Comparison of ENCODE assay signal across 24 cellular contexts in the genomic region with DNA sequence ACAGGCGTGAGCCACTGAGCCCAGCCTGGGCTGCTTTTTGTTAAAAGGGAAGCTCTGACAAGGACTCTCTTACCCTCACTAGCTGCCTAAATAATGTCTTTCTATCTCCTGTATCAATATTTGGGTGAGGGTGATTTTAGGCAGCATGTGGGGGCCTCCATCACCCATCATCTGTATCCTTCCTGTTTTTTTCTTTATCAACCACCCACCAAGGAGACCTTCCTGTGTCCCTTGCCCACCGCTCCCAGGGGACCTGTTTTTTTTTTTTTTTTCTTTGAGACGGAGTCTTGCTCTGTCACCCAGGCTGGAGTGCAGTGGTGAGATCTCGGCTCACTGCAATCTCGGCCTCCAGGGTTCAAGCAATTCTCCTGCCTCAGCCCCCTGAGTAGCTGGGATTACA. TPM values are rescaled to one million over a fixed set of nuclear protein-coding genes. Genes with fewer than 3 reads are reported as not detected.
"Had no signal": no experiment of that assay in that cellular context is flagged by ENCODE, and none has a peak within 500 bp of the region (broad histone marks: within the 10 kb centered on the region; RNA-seq: fewer than 3 reads in every experiment).

No MANE protein-coding gene starts in this region.

- H3K9me3 Mint-ChIP-seq: activated CD4-positive, alpha-beta memory T cell treated with anti-CD3 and anti-CD28 coated beads, Interleukin-2, amount 10 ng/mL, durations not matched to agents 7 days and 5 days; mesothelial cell of epicardium; nephron progenitor cell had no signal

- H3K9me3 ChIP-seq: adrenal gland, breast epithelium, lower lobe of right lung, stomach, vagina had no signal

- H3K27me3 ChIP-seq: adrenal gland, breast epithelium, stomach, vagina had no signal

- DNase-seq: activated CD4-positive, alpha-beta memory T cell treated with anti-CD3 and anti-CD28 coated beads, Interleukin-2, amount 10 ng/mL, durations not matched to agents 7 days and 5 days; activated CD4-positive, alpha-beta T cell treated with anti-CD3 and anti-CD28 coated beads for 4 hours; activated CD8-positive, alpha-beta memory T cell treated with anti-CD3 and anti-CD28 coated beads, Interleukin-2, amount 50 U/mL, for 4 hours; activated effector memory CD4-positive, alpha-beta T cell treated with anti-CD3 and anti-CD28 coated beads, Interleukin-2, amount 50 U/mL, for 16 hours; activated naive CD4-positive, alpha-beta T cell treated with anti-CD3 and anti-CD28 coated beads, Interleukin-2, amount 50 U/mL, for 16 hours; adrenal gland; erythroblast; head of caudate nucleus; lower lobe of right lung; nephron progenitor cell; nucleus accumbens; retina; stimulated activated CD4-positive, alpha-beta T cell treated with anti-CD3 and anti-CD28 coated beads, Interleukin-1b, Interleukin-23, amount 100 ng/mL, for 48 hours; stimulated activated CD8-positive, alpha-beta memory T cell treated with anti-CD3 and anti-CD28 coated beads, Interleukin-4, amount 100 ng/mL, for 48 hours; stomach; T-helper 2 cell; trophoblast cell had no signal

- H3K36me3 ChIP-seq: adrenal gland, breast epithelium, lower lobe of right lung, stomach, vagina had no signal

- H3K4me1 ChIP-seq: breast epithelium had no signal

- H3K4me3 ChIP-seq: adrenal gland, breast epithelium, coronary artery, lower lobe of right lung, stomach, vagina had no signal

- H3K27ac ChIP-seq: adrenal gland, breast epithelium, coronary artery, lower lobe of right lung, stomach, vagina had no signal

- H3K27ac Mint-ChIP-seq: activated CD4-positive, alpha-beta memory T cell treated with anti-CD3 and anti-CD28 coated beads, Interleukin-2, amount 10 ng/mL, durations not matched to agents 7 days and 5 days; mesothelial cell of epicardium; nephron progenitor cell had no signal

- H3K4me3 Mint-ChIP-seq: activated CD4-positive, alpha-beta memory T cell treated with anti-CD3 and anti-CD28 coated beads, Interleukin-2, amount 10 ng/mL, durations not matched to agents 7 days and 5 days; mesothelial cell of epicardium; nephron progenitor cell had no signal

- H3K27me3 Mint-ChIP-seq: activated CD4-positive, alpha-beta memory T cell treated with anti-CD3 and anti-CD28 coated beads, Interleukin-2, amount 10 ng/mL, durations not matched to agents 7 days and 5 days had no signal

- H3K36me3 Mint-ChIP-seq: mesothelial cell of epicardium had no signal

- ATAC-seq: lower lobe of right lung had no signal

RNA-seq across cellular contexts. Expression of a gene that starts 5.6 kb away (rescaled TPM):
- total RNA-seq: activated CD4-positive, alpha-beta memory T cell treated with anti-CD3 and anti-CD28 coated beads, Interleukin-2, amount 10 ng/mL, durations not matched to agents 7 days and 5 days; adrenal gland; breast epithelium; frontal cortex; lower lobe of right lung; mesothelial cell of epicardium; temporal lobe; vagina had no signal
- polyA plus RNA-seq: keratinocyte had no signal
